10 cellular contexts compared by ENCODE assay signal in the genomic region with DNA sequence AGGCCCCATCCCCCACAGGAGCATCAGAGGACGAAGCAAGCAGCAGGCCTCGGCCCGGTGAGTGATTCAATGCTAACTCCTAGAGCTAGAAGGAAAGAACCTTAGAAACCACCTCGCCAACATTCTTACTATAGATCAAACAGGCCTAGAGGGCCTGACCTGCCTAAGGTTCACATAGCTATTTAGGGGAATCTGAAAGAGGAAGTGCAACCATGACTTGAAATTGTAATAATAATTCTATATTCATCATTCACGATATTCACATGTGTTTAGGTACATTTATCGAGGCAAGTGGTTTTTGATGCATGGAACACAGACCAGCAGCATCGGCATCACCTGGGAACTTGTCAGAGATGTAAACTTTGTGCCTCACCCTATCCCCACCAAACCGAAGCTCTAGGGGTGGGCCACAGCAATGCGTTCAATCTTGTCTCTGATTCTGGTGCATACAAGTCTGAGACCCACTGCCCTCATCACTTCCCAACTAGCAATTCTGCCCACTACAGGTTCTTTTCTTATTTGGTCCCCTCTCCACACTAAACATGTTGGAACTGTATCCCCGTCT.
A peak's percentile ranks its signal among the peaks of the same experiment; 100 is the strongest.
DNase-seq lines count a peak whose midpoint lies in the region; ATAC-seq, FAIRE-seq and TF ChIP-seq lines count a peak whose summit lies in the region.
"Had no signal": no experiment of that assay in that cellular context is flagged by ENCODE, and none has a peak within 500 bp of the region (broad histone marks: within the 10 kb centered on the region; RNA-seq: fewer than 3 reads in every experiment).

No MANE protein-coding gene starts in this region.

- no peaks in the 10 kb centered on the region for H3K9me2 ChIP-seq in SU-DHL-6 (replicated peaks; ENCODE audit: insufficient read depth, low read length)

- peak overlapping the region; percentile 14 for H3K4me3 ChIP-seq in SU-DHL-6 (ENCODE audit: insufficient read depth, low read length, poor library complexity, severe bottlenecking)

- H3K27ac ChIP-seq in SU-DHL-6 (ENCODE audit: low read depth, low read length) = peak overlapping the region; percentile 91
- no peak overlapping the region for H3K27ac ChIP-seq in substantia nigra (ENCODE audit: low read depth, low read length, poor library complexity, severe bottlenecking)

- no peaks in the 10 kb centered on the region for H4K20me1 ChIP-seq in SU-DHL-6 (ENCODE audit: low read depth, low read length)

- no peak for FAIRE-seq in GM12891 (lab: Jason Lieb, UNC)

- no peak overlapping the region for H3K27ac Mint-ChIP-seq in activated CD8-positive, alpha-beta memory T cell treated with anti-CD3 and anti-CD28 coated beads, Interleukin-2, amount 10 ng/mL, durations not matched to agents 7 days and 5 days
- H3K27ac Mint-ChIP-seq: T-helper 2 cell treated with Interferon-gamma antibody and Interleukin-4, amounts not matched to agents 5 μg/mL and 100 μg/mL, for 36 hours had no signal

- peaks cover 19% of the 10 kb centered on the region for H3K36me3 Mint-ChIP-seq in activated CD8-positive, alpha-beta memory T cell treated with anti-CD3 and anti-CD28 coated beads, Interleukin-2, amount 10 ng/mL, durations not matched to agents 7 days and 5 days

- H3K9me3 ChIP-seq in SU-DHL-6 (ENCODE audit: insufficient read depth, low read length) = no peaks in the 10 kb centered on the region

- H3K4me3 Mint-ChIP-seq in activated CD8-positive, alpha-beta memory T cell treated with anti-CD3 and anti-CD28 coated beads, Interleukin-2, amount 10 ng/mL, durations not matched to agents 7 days and 5 days = no peak overlapping the region
- H3K4me3 Mint-ChIP-seq: T-helper 2 cell treated with Interferon-gamma antibody and Interleukin-4, amounts not matched to agents 5 μg/mL and 100 μg/mL, for 36 hours had no signal

- H3K4me1 Mint-ChIP-seq in activated CD8-positive, alpha-beta memory T cell treated with anti-CD3 and anti-CD28 coated beads, Interleukin-2, amount 10 ng/mL, durations not matched to agents 7 days and 5 days = peaks cover 27% of the 10 kb centered on the region

- peaks cover 6% of the 10 kb centered on the region for H3K9me3 Mint-ChIP-seq in activated CD8-positive, alpha-beta memory T cell treated with anti-CD3 and anti-CD28 coated beads, Interleukin-2, amount 10 ng/mL, durations not matched to agents 7 days and 5 days (ENCODE audit: low read depth)

- peaks cover 45% of the 10 kb centered on the region for H3F3A ChIP-seq in SU-DHL-6 (ENCODE audit: insufficient read depth)

- CTCF ChIA-PET in activated CD8-positive, alpha-beta memory T cell treated with anti-CD3 and anti-CD28 coated beads, Interleukin-2, amount 10 ng/mL, durations not matched to agents 7 days and 5 days (lab: Charles Lee) = no interaction called here

- H3K79me2 ChIP-seq in SU-DHL-6 (ENCODE audit: insufficient read depth, low read length) = no peaks in the 10 kb centered on the region

- ATAC-seq in GM19452 (IDR thresholded peaks at IDR 0.05; ENCODE audit: unreplicated experiment) (peak; percentile 68), HG03066 (IDR thresholded peaks at IDR 0.05; ENCODE audit: low read depth, unreplicated experiment) (peak; percentile 62)
- no peak for ATAC-seq in activated CD8-positive, alpha-beta memory T cell treated with anti-CD3 and anti-CD28 coated beads, Interleukin-2, amount 10 ng/mL, durations not matched to agents 7 days and 5 days

- peak overlapping the region; percentile 30 for H3K9ac ChIP-seq in SU-DHL-6 (ENCODE audit: low read length)

- H3K27me3 ChIP-seq in SU-DHL-6 (ENCODE audit: low read length) = no peaks in the 10 kb centered on the region

- no peak overlapping the region for H2AFZ ChIP-seq in SU-DHL-6 (ENCODE audit: low read depth, low read length, severe bottlenecking)

- no peak for TF ChIP-seq CTCF in SU-DHL-6 (IDR thresholded peaks at IDR 0.05; ENCODE audit: insufficient read depth, low read length, poor library complexity, severe bottlenecking)

- H3K4me2 ChIP-seq in SU-DHL-6 (ENCODE audit: low read depth, low read length, poor library complexity, severe bottlenecking) = peak overlapping the region; percentile 60

- DNase-seq in GM12891 (ENCODE audit: insufficient read length, low spot score) (peak; percentile 26), substantia nigra (lab: John Stamatoyannopoulos, UW) (no peak)
- DNase-seq in activated CD8-positive, alpha-beta memory T cell treated with anti-CD3 and anti-CD28 coated beads, Interleukin-2, amount 50 U/mL, for 48 hours = no peak
- no peak for DNase-seq in activated CD4-positive, alpha-beta T cell treated with anti-CD3 and anti-CD28 coated beads for 1 hour
- no peak for DNase-seq in activated CD8-positive, alpha-beta memory T cell treated with anti-CD3 and anti-CD28 coated beads, Interleukin-2, amount 10 ng/mL, durations not matched to agents 7 days and 5 days
- DNase-seq: nucleus accumbens had no signal

- H3K27me3 Mint-ChIP-seq in activated CD8-positive, alpha-beta memory T cell treated with anti-CD3 and anti-CD28 coated beads, Interleukin-2, amount 10 ng/mL, durations not matched to agents 7 days and 5 days = no peaks in the 10 kb centered on the region

- peak; percentile 81 for TF ChIP-seq POLR2A in GM12891 (IDR thresholded peaks at IDR 0.05; ENCODE audit: low read depth, low read length)

- no peaks in the 10 kb centered on the region for H3K36me3 ChIP-seq in SU-DHL-6 (ENCODE audit: low read length)

TF ChIP-seq in GM12891, 5 proteins besides CTCF, POLR2A, EP300 and RAD21:
- TF ChIP-seq SPI1 (IDR thresholded peaks at IDR 0.05; ENCODE audit: low read depth, low read length) = peak; percentile 100
- peak; percentile 89 for TF ChIP-seq POU2F2 (IDR thresholded peaks at IDR 0.05; ENCODE audit: low read depth, low read length)
- TF ChIP-seq POLR2AphosphoS5 (IDR thresholded peaks at IDR 0.05; ENCODE audit: low read depth, low read length) = peak; percentile 90
- peak; percentile 23 for TF ChIP-seq PAX5 (IDR thresholded peaks at IDR 0.05; ENCODE audit: insufficient read depth, low read length, severe bottlenecking)
- peak; percentile 25; the same call in 1 of the 2 replicates for TF ChIP-seq TAF1 (IDR thresholded peaks at IDR 0.05; ENCODE audit: low read depth, low read length)
